6 cellular contexts compared by ENCODE assay signal in genomic region chr20:48090314-48090713, GRCh38.
"Had no signal": no experiment of that assay in that cellular context is flagged by ENCODE, and none has a peak within 500 bp of the region (broad histone marks: within the 10 kb centered on the region; RNA-seq: fewer than 3 reads in every experiment).

No MANE protein-coding gene starts in this region.

- H3K4me1 Mint-ChIP-seq: IgD-negative memory B cell had no signal

- ATAC-seq: K562 had no signal

- H3K27ac Mint-ChIP-seq: IgD-negative memory B cell had no signal

- H3K36me3 Mint-ChIP-seq: IgD-negative memory B cell had no signal

- H3K27ac ChIP-seq: HL-60 had no signal

- H3K4me3 ChIP-seq: K562 had no signal

- DNase-seq: IMR-90, KBM-7 had no signal

- FAIRE-seq: HTR-8/SVneo, K562 had no signal
